ENCODE assay signal across 8 cellular contexts in the genomic region with DNA sequence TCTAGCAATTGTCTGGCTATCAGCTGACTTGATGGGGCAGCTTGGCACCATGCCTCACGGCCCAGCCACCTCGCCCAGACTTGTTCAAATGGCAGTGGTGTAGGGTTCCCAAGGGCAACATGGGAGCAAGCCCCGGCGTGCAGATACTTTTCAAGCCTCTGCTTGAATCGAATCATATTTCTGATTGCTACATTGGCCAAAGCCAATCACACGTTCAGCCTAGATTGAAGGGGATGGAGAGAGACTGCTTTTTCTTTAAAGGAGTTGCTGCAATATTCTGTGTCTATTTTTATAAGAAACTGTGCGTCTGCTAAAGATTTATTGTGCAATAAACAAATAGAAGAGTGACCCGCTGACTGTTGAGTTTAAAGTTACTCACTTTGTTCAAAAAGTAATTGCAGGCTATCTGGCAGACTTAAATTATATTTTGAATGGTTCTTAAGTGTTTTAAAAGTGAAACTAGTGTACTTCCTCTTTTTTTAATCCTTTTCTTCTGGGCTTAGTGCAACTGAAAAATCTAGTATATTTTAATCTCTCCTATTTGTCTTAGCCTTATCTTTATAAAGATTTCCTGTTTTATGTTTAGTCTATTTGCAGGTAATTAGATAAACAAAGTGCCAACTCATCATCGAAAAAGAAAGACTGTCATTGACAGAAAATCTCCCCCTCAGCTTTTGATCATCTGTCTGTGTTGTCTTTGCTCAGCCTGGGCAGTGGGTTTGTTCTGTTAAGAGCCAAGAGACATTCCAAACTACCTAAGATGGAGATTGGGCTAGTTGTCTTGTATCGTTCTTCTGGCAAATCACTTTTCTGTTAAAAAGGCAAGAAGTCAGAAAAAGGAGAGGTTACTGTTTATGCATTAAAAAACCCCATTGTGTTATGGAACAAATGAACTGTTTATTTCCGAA.
DNase-seq lines count a peak whose midpoint lies in the region; ATAC-seq and TF ChIP-seq lines count a peak whose summit lies in the region.

No MANE protein-coding gene starts in this region.

- no peaks in the 10 kb centered on the region for H3K36me3 ChIP-seq in brain microvascular endothelial cell (replicated peaks)
- no peaks in the 10 kb centered on the region for H3K36me3 ChIP-seq in prostate gland
- no peaks in the 10 kb centered on the region for H3K36me3 ChIP-seq in uterus

- H3K4me3 ChIP-seq in brain microvascular endothelial cell (ENCODE audit: low read depth, low read length): peak overlapping the region; percentile 24
- no peak overlapping the region for H3K4me3 ChIP-seq in prostate gland
- no peak overlapping the region for H3K4me3 ChIP-seq in uterus

- intact Hi-C loops in prostate gland (cut with DNase I) (loop anchor here (10.0 kb wide), 1 partner anchor 488 kb away; a partner anchor contains a TSS), uterus (cut with DNase I; ENCODE audit: low total_unique reads) (no loop called here)

- H3K4me1 ChIP-seq in prostate gland (replicated peaks) (no peaks in the 10 kb centered on the region), uterus (no peaks in the 10 kb centered on the region)

- H3K27ac ChIP-seq in brain microvascular endothelial cell (peak overlapping the region; percentile 26), prostate gland (peak overlapping the region; percentile 37 to 68), uterus (no peak overlapping the region)

- H3K9me3 ChIP-seq in prostate gland (no peaks in the 10 kb centered on the region), uterus (no peaks in the 10 kb centered on the region)

- TF ChIP-seq CTCF in brain microvascular endothelial cell (IDR thresholded peaks at IDR 0.05; ENCODE audit: low read depth, low read length, missing control alignments) (no peak), prostate gland (IDR thresholded peaks at IDR 0.05) (no peak), uterus (IDR thresholded peaks at IDR 0.05) (no peak)

- DNase-seq in CD1c-positive myeloid dendritic cell (ENCODE audit: extremely low spot score): peak; percentile 5
- peak; percentile 20 for DNase-seq in NCI-H2029 treated with DMSO at 0.1 percent for 48 hours (lab: John Stamatoyannopoulos, UW)
- peak; percentile 18 for DNase-seq in brain microvascular endothelial cell
- DNase-seq in prostate gland (ENCODE audit: low spot score): peak; percentile 86
- DNase-seq in uterus: no peak
- no peak for DNase-seq in G401 (ENCODE audit: low spot score)
- DNase-seq in RKO (ENCODE audit: low spot score): no peak

- peak; percentile 75 for ATAC-seq in GM21737 (IDR thresholded peaks at IDR 0.05; ENCODE audit: unreplicated experiment)

- no peak for TF ChIP-seq POLR2A in prostate gland (IDR thresholded peaks at IDR 0.05)
- TF ChIP-seq POLR2A in uterus (IDR thresholded peaks at IDR 0.05): no peak

- WGBS in prostate gland: 10% methylated on average over 11 of the region's 11 CpGs

- no peaks in the 10 kb centered on the region for H3K27me3 ChIP-seq in brain microvascular endothelial cell (replicated peaks)
- no peaks in the 10 kb centered on the region for H3K27me3 ChIP-seq in prostate gland (replicated peaks; ENCODE audit: insufficient read depth)
- H3K27me3 ChIP-seq in uterus: no peaks in the 10 kb centered on the region

- in situ Hi-C loops in brain microvascular endothelial cell (cut with HindIII; ENCODE audit: low pct_ligation_motif_present, low sequenced_read_pairs): no loop called here
- in situ Hi-C loops in G401 (cut with HindIII; ENCODE audit: low sequenced_read_pairs): no loop called here

Comparison
In these comparisons a context has a peak if more than half of its experiments do, and no peak if none do; other contexts are left out.
1. DNase-seq: peak in CD1c-positive myeloid dendritic cell (single experiment), NCI-H2029 treated with DMSO at 0.1 percent for 48 hours (single experiment), brain microvascular endothelial cell (single experiment) and prostate gland (single experiment); none in uterus (0 of 2), G401 (single experiment) and RKO (single experiment).
2. H3K27ac ChIP-seq: peak in brain microvascular endothelial cell (single experiment) and prostate gland (2 of 2); none in uterus (0 of 2).